Comparison of ENCODE assay signal across 12 cellular contexts in genomic region chr6:113669641-113670040, GRCh38.
"Had no signal": no experiment of that assay in that cellular context is flagged by ENCODE, and none has a peak within 500 bp of the region (broad histone marks: within the 10 kb centered on the region; RNA-seq: fewer than 3 reads in every experiment).

No MANE protein-coding gene starts in this region.

- ATAC-seq: esophagus mucosa; stimulated activated memory B cell treated with anti-CD40 and anti-IgM and Interleukin-4, amounts not matched to agents 10 μg/mL and 1 μg/mL and 100 μg/mL, for 72 hours had no signal

- H3K27ac ChIP-seq: coronary artery, uterus had no signal

- H3K4me3 ChIP-seq: coronary artery, uterus had no signal

- DNase-seq: activated CD4-positive, alpha-beta T cell treated with anti-CD3 and anti-CD28 coated beads for 1 hour; activated CD4-positive, alpha-beta T cell treated with anti-CD3 and anti-CD28 coated beads, Interleukin-2, amount 50 U/mL, for 4 hours; activated naive CD4-positive, alpha-beta T cell; activated naive CD8-positive, alpha-beta T cell treated with anti-CD3 and anti-CD28 coated beads, Interleukin-2, amount 10 ng/mL, durations not matched to agents 7 days and 5 days; activated T-cell treated with anti-CD3 and anti-CD28 coated beads for 4 hours; islet precursor cell; stimulated activated CD4-positive, alpha-beta T cell treated with anti-CD3 and anti-CD28 coated beads, Interleukin-2, amount 100 ng/mL, for 48 hours; T-helper 9 cell; uterus had no signal

- H3K9me3 ChIP-seq: uterus had no signal

- H3K4me1 ChIP-seq: uterus had no signal

- H3K36me3 ChIP-seq: uterus had no signal

- H3K27me3 ChIP-seq: uterus had no signal
